Comparison of ENCODE assay signal across 8 cellular contexts in genomic region chr7:98240961-98241673, GRCh38. TPM values are rescaled to one million over a fixed set of nuclear protein-coding genes. Genes with fewer than 3 reads are reported as not detected.
A peak's percentile ranks its signal among the peaks of the same experiment; 100 is the strongest.
DNase-seq lines count a peak whose midpoint lies in the region; ATAC-seq and TF ChIP-seq lines count a peak whose summit lies in the region.

No MANE protein-coding gene starts in this region.

- H3K27me3 Mint-ChIP-seq in HFFc6 (ENCODE audit: insufficient read depth) (no peaks in the 10 kb centered on the region), nephron progenitor cell (ENCODE audit: low read depth, poor library complexity) (no peaks in the 10 kb centered on the region)

- H3K9me3 Mint-ChIP-seq in HFFc6 (no peaks in the 10 kb centered on the region), nephron progenitor cell (no peaks in the 10 kb centered on the region)

- no peak for TF ChIP-seq POLR2A in erythroblast (IDR thresholded peaks at IDR 0.05; ENCODE audit: low read length)

- H3K27ac Mint-ChIP-seq in HFFc6 (no peak overlapping the region), nephron progenitor cell (no peak overlapping the region)

- H3K36me3 Mint-ChIP-seq in HFFc6 (ENCODE audit: low read depth): peaks cover 18% of the 10 kb centered on the region
- H3K36me3 Mint-ChIP-seq in nephron progenitor cell (ENCODE audit: low read depth): peaks cover 26% of the 10 kb centered on the region

- H3K4me1 Mint-ChIP-seq in HFFc6 (ENCODE audit: low read depth) (peaks cover 10% of the 10 kb centered on the region), nephron progenitor cell (peaks cover 5% of the 10 kb centered on the region)

- TF ChIP-seq CTCF in HFFc6 (IDR thresholded peaks at IDR 0.05): peak; percentile 88
- peak; percentile 76 for TF ChIP-seq CTCF in nephron progenitor cell (IDR thresholded peaks at IDR 0.05)

- H3K4me3 Mint-ChIP-seq in HFFc6 (no peak overlapping the region), nephron progenitor cell (no peak overlapping the region)

- DNase-seq in NOMO-1 (lab: John Stamatoyannopoulos, UW; ENCODE audit: unreplicated experiment in 2 of 2): peak; percentile 14 to 25
- DNase-seq in NOMO-1 treated with dmso at 0.1 percent for 144 hours (lab: John Stamatoyannopoulos, UW; ENCODE audit: unreplicated experiment): no peak
- no peak for DNase-seq in HFFc6
- DNase-seq in SKM-1 (lab: John Stamatoyannopoulos, UW; ENCODE audit: unreplicated experiment): peak; percentile 8
- peak; percentile 34 to 52 for DNase-seq in erythroblast (lab: John Stamatoyannopoulos, UW)
- peak; percentile 73 for DNase-seq in nephron progenitor cell

- ATAC-seq in GM19455 (IDR thresholded peaks at IDR 0.05; ENCODE audit: unreplicated experiment) (no peak), HG02973 (IDR thresholded peaks at IDR 0.05; ENCODE audit: unreplicated experiment) (no peak)

RNA-seq across cellular contexts. Expression of gene TECPR1, which starts 10.9 kb away (rescaled TPM):
- total RNA-seq in HFFc6 (2021; fragmentation: NEBNext Ultra II Directional; extraction: Animal tissue kit (Norgen Biotek cat#: 25700)): 10 to 100 TPM; 25.6 to 35.6 (median 29.3) TPM

RNA-seq across cellular contexts. Expression of gene BHLHA15, which starts 29.9 kb away (rescaled TPM):
- total RNA-seq in HFFc6 (2021; fragmentation: NEBNext Ultra II Directional; extraction: Animal tissue kit (Norgen Biotek cat#: 25700)): under 1 TPM in 1 of 6 experiments, not detected in 5; 0.33 TPM

RNA-seq across cellular contexts. Expression of gene BRI3, which starts 40.4 kb away (rescaled TPM):
- 100 to 1,000 TPM; 288 to 304 (median 295) TPM for total RNA-seq in HFFc6 (2021; fragmentation: NEBNext Ultra II Directional; extraction: Animal tissue kit (Norgen Biotek cat#: 25700))

Comparison
In these comparisons a context has a peak if more than half of its experiments do, and no peak if none do; other contexts are left out.
1. DNase-seq: peak in NOMO-1 (2 of 2), SKM-1 (single experiment), erythroblast (2 of 2) and nephron progenitor cell (single experiment); none in NOMO-1 treated with dmso at 0.1 percent for 144 hours (single experiment) and HFFc6 (single experiment).